25 cellular contexts compared by ENCODE assay signal in genomic region chr16:31819948-31820347, GRCh38.
"Had no signal": no experiment of that assay in that cellular context is flagged by ENCODE, and none has a peak within 500 bp of the region (broad histone marks: within the 10 kb centered on the region; RNA-seq: fewer than 3 reads in every experiment).

No MANE protein-coding gene starts in this region.

- H3K4me3 ChIP-seq: colonic mucosa, coronary artery, dorsolateral prefrontal cortex, esophagus muscularis mucosa, esophagus squamous epithelium, gastrocnemius medialis, gastroesophageal sphincter, heart left ventricle, heart right ventricle had no signal

- H3K36me3 ChIP-seq: colonic mucosa, esophagus muscularis mucosa, esophagus squamous epithelium, gastrocnemius medialis, gastroesophageal sphincter, heart left ventricle, heart right ventricle had no signal

- DNase-seq: colonic mucosa; cortex of kidney; dermis blood vessel endothelial cell; dorsolateral prefrontal cortex; effector CD4-positive, alpha-beta T cell; effector CD8-positive, alpha-beta T cell; effector memory CD4-positive, alpha-beta T cell; effector memory CD8-positive, alpha-beta T cell; endodermal cell; erythroblast; esophagus squamous epithelium; foreskin fibroblast; foreskin keratinocyte; foreskin melanocyte; gastrocnemius medialis; glutamatergic neuron; head of caudate nucleus; heart left ventricle; heart right ventricle had no signal

- H3K4me3 Mint-ChIP-seq: dendritic cell treated with granulocyte-macrophage colony-stimulating factor and Interleukin-4, amounts not matched to agents 40 ng/mL and 50 ng/mL, for 4 days; effector memory CD8-positive, alpha-beta T cell; endodermal cell had no signal

- H3K4me1 ChIP-seq: colonic mucosa, esophagus muscularis mucosa, esophagus squamous epithelium, foreskin keratinocyte, gastrocnemius medialis, gastroesophageal sphincter, heart right ventricle had no signal

- H3K9me3 ChIP-seq: colonic mucosa, gastrocnemius medialis had no signal

- H3K27ac ChIP-seq: colonic mucosa, coronary artery, dorsolateral prefrontal cortex, epithelial cell of prostate, esophagus muscularis mucosa, esophagus squamous epithelium, foreskin keratinocyte, gastrocnemius medialis, gastroesophageal sphincter, heart left ventricle, heart right ventricle had no signal

- H3K27ac Mint-ChIP-seq: dendritic cell treated with granulocyte-macrophage colony-stimulating factor and Interleukin-4, amounts not matched to agents 40 ng/mL and 50 ng/mL, for 4 days; effector memory CD8-positive, alpha-beta T cell; endodermal cell had no signal

- ATAC-seq: effector memory CD8-positive, alpha-beta T cell; esophagus mucosa; foreskin keratinocyte; gastrocnemius medialis; gastroesophageal sphincter; heart left ventricle; heart right ventricle had no signal

- H3K4me1 Mint-ChIP-seq: endodermal cell had no signal

- H3K27me3 ChIP-seq: colonic mucosa, foreskin keratinocyte had no signal
